ENCODE assay signal across 8 cellular contexts in genomic region chr21:17818158-17819113, GRCh38. TPM values are rescaled to one million over a fixed set of nuclear protein-coding genes. Genes with fewer than 3 reads are reported as not detected.
A peak's percentile ranks its signal among the peaks of the same experiment; 100 is the strongest.
DNase-seq lines count a peak whose midpoint lies in the region; ATAC-seq, FAIRE-seq and TF ChIP-seq lines count a peak whose summit lies in the region.

No MANE protein-coding gene starts in this region.

- H3K9me3 Mint-ChIP-seq in WTC11: no peaks in the 10 kb centered on the region

- peak overlapping the region; percentile 92 for H3K27ac Mint-ChIP-seq in WTC11

- H3K4me2 ChIP-seq in HepG2 (ENCODE audit: low read depth, low read length): peak overlapping the region; percentile 85

- no peaks in the 10 kb centered on the region for H4K20me1 ChIP-seq in HepG2 (ENCODE audit: insufficient read depth, low read length)

- H3K27me3 Mint-ChIP-seq in WTC11 (ENCODE audit: low read depth): no peaks in the 10 kb centered on the region

- in situ Hi-C loops in HepG2 (cut with HindIII; ENCODE audit: extremely low pct_ligation_motif_present, low pct_unique_long_range_greater_than_20kb): no loop called here

- peak overlapping the region; percentile 74 for H2AFZ ChIP-seq in HepG2 (ENCODE audit: low read length)

- peak overlapping the region; percentile 90 for H3K27ac ChIP-seq in HepG2 (ENCODE audit: extremely low read length, insufficient read depth, low read length)

- H3K9me3 ChIP-seq in HepG2 (ENCODE audit: low read length): no peaks in the 10 kb centered on the region

- peaks cover 27% of the 10 kb centered on the region for H3K36me3 Mint-ChIP-seq in WTC11

- no peak for TF ChIP-seq POLR2A in HepG2 (IDR thresholded peaks at IDR 0.05; ENCODE audit: insufficient read depth in 1 of 2, low read depth in 2 of 2, low read length in 2 of 2)

- POLR2A ChIA-PET in WTC11 (lab: Charles Lee): interaction anchor here (1.0 kb wide), 1 partner anchor 11 kb away, joined by 3 read pairs; no protein-coding TSS in a partner anchor
- POLR2A ChIA-PET in HepG2 (lab: Yijun Ruan, JAX): interaction anchor here (1.1 kb wide), 1 partner anchor 20 kb away, joined by 3 read pairs; no protein-coding TSS in a partner anchor

- FAIRE-seq in HepG2 (lab: Jason Lieb, UNC): no peak

- DNase-seq in EH (ENCODE audit: low read depth): peak; percentile 41
- DNase-seq in Kasumi-1 (lab: John Stamatoyannopoulos, UW): peak; percentile 16 to 43
- peak; percentile 53 for DNase-seq in WTC11 (ENCODE audit: low spot score)
- peak; percentile 32 for DNase-seq in cerebellar cortex (ENCODE audit: low spot score)
- peak; percentile 9 for DNase-seq in HepG2 (ENCODE audit: low spot score)
- peak; percentile 25 to 26 for DNase-seq in stimulated activated CD4-positive, alpha-beta T cell treated with anti-CD3 and anti-CD28 coated beads, Interleukin-2, amount 100 ng/mL, for 48 hours
- DNase-seq in NCI-H2029 (lab: John Stamatoyannopoulos, UW): no peak

- TF ChIP-seq EP300 in HepG2 (IDR thresholded peaks at IDR 0.05; ENCODE audit: low read depth in 2 of 2, low read length in 2 of 2) (no peak), HepG2 (CRISPR knock-in tag; IDR thresholded peaks at IDR 0.05; ENCODE audit: borderline replicate concordance) (no peak)

- peaks cover 37% of the 10 kb centered on the region for H3K4me1 Mint-ChIP-seq in WTC11

- H3K27me3 ChIP-seq in HepG2 (ENCODE audit: control insufficient read depth in 1 of 2, insufficient read depth in 2 of 2, low read length in 2 of 2): no peaks in the 10 kb centered on the region; a peak in 1 of 5 replicates

- no TSS peak for BruUV-seq in HepG2 (replicated peaks; lab: Mats Ljungman, UMichigan)

- no peaks in the 10 kb centered on the region for H3K79me2 ChIP-seq in HepG2 (ENCODE audit: insufficient read depth, low read length)

- no peaks in the 10 kb centered on the region; a peak in 2 of 5 replicates for H3K36me3 ChIP-seq in HepG2 (replicated peaks in 1 of 2; ENCODE audit: control insufficient read depth in 1 of 2, insufficient read depth in 2 of 2, low read length in 2 of 2)

- intact Hi-C loops in HepG2 (cut with micrococcal nuclease; ENCODE audit: unreplicated experiment): loop anchor here (2.0 to 10.0 kb wide), 3 partner anchors 24 to 204 kb away; partner anchors contain the start of gene BTG3

- CTCF ChIA-PET in WTC11 (lab: Charles Lee): interaction anchor here (1.2 to 1.5 kb wide), 2 partner anchors 83 to 108 kb away, joined by 4 to 5 read pairs; no protein-coding TSS in a partner anchor
- CTCF ChIA-PET in HepG2 (lab: Yijun Ruan, JAX; ENCODE audit: low intra/inter-chr PET ratio, low total read pairs): no interaction called here

- H3K4me3 Mint-ChIP-seq in WTC11: peak overlapping the region; percentile 89

- no peak for TF ChIP-seq CTCF in WTC11 (IDR thresholded peaks at IDR 0.05)
- TF ChIP-seq CTCF in HepG2 (CRISPR knock-in tag; IDR thresholded peaks at IDR 0.05): no peak

- WGBS in HepG2 (ENCODE audit: low lambda C conversion rate): 6% methylated on average over 7 of the region's 56 CpGs

- peak overlapping the region; percentile 89 to 96 (median 93) for H3K4me3 ChIP-seq in HepG2 (replicated peaks in 1 of 3; ENCODE audit: insufficient read depth in 1 of 3, low read depth in 2 of 3, low read length in 3 of 3)

- TF ChIP-seq RAD21 in HepG2 (CRISPR knock-in tag; IDR thresholded peaks at IDR 0.05): no peak

- H3K4me1 ChIP-seq in HepG2 (ENCODE audit: insufficient read depth, low read length): peaks cover 22% of the 10 kb centered on the region

- peak; percentile 12 for ATAC-seq in GM21786 (IDR thresholded peaks at IDR 0.05; ENCODE audit: unreplicated experiment)
- ATAC-seq in WTC11: peak; percentile 24
- ATAC-seq in HepG2: peak; percentile 75

- H3K9ac ChIP-seq in HepG2 (ENCODE audit: insufficient read depth, low read depth, low read length): peak overlapping the region; percentile 96

TF ChIP-seq in WTC11, 78 proteins besides CTCF, POLR2A, EP300 and RAD21 (continues in another document):
- TF ChIP-seq ETV6 (CRISPR knock-in tag; IDR thresholded peaks at IDR 0.05): peak; percentile 18
- no peak for TF ChIP-seq STAT6 (CRISPR knock-in tag; conservative IDR thresholded peaks at IDR 0.05; ENCODE audit: low read depth)
- no peak for TF ChIP-seq MLX (CRISPR knock-in tag; IDR thresholded peaks at IDR 0.05)
- TF ChIP-seq CBFB (CRISPR knock-in tag; IDR thresholded peaks at IDR 0.05; ENCODE audit: low read depth): no peak

TF ChIP-seq in HepG2, 621 proteins besides CTCF, POLR2A, EP300 and RAD21 (continues in another document):
- TF ChIP-seq ZNF710 (CRISPR knock-in tag; IDR thresholded peaks at IDR 0.05; ENCODE audit: borderline replicate concordance) (peak; percentile 11; the same call in 1 of the 2 replicates), ZIK1 (CRISPR knock-in tag; IDR thresholded peaks at IDR 0.05; ENCODE audit: borderline replicate concordance, low read depth) (0 out of 2 replicates have a peak, but pooled peaks have one; percentile 14), SRY (CRISPR knock-in tag; IDR thresholded peaks at IDR 0.05) (peak; percentile 64; the same call in 1 of the 2 replicates), HMGXB4 (CRISPR knock-in tag; IDR thresholded peaks at IDR 0.05; ENCODE audit: borderline replicate concordance in 1 of 2, low read depth in 1 of 2) (peak in 1 of 2 experiments; percentile 61; a peak in 1 of 4 replicates), ZNF276 (CRISPR knock-in tag; IDR thresholded peaks at IDR 0.05; ENCODE audit: low read depth) (peak; percentile 15; the same call in 1 of the 2 replicates), NAIF1 (CRISPR knock-in tag; IDR thresholded peaks at IDR 0.05; ENCODE audit: borderline replicate concordance) (0 out of 2 replicates have a peak, but pooled peaks have one; percentile 50)

RNA-seq across cellular contexts. Expression of gene C21orf91, which starts 0.7 kb away (rescaled TPM):
- total RNA-seq in WTC11 (2021): 27.3 to 30.5 TPM (median 27.8 TPM) in 3 replicates
- 7.8 and 13.0 TPM in 2 replicates for total RNA-seq in HepG2 (2016; rRNA removed; fragmentation: Illumina TruSeq; extraction: Trizol)
- 0.88 and 1.8 TPM in 2 replicates for total RNA-seq in HepG2 (2016; cell fraction: cytosol; rRNA removed; fragmentation: Illumina TruSeq; extraction: Trizol; ENCODE audit: low read depth)
- total RNA-seq in HepG2 (2016; cell fraction: insoluble cytoplasmic fraction; rRNA removed; fragmentation: Illumina TruSeq; extraction: Trizol): 8.5 and 12.7 TPM in 2 replicates
- 3.8 and 4.0 TPM in 2 replicates for total RNA-seq in HepG2 (2016; cell fraction: membrane; rRNA removed; fragmentation: Illumina TruSeq; extraction: Trizol)
- 9.4 and 11.1 TPM in 2 replicates for total RNA-seq in HepG2 (2016; cell fraction: nucleus; rRNA removed; fragmentation: Illumina TruSeq; extraction: Trizol)
- polyA plus RNA-seq in HepG2 (2011; rRNA removed): 2.1 and 2.9 TPM in 2 replicates
- 0.95 and 1.7 TPM in 2 replicates for polyA plus RNA-seq in HepG2 (2011; cell fraction: cytosol; rRNA removed)
- polyA plus RNA-seq in HepG2 (2011; cell fraction: nucleus; rRNA removed): 1.5 and 1.8 TPM in 2 replicates
- 3.5 and 4.4 TPM in 2 replicates for polyA plus RNA-seq in HepG2 (2012)
- polyA plus RNA-seq in HepG2 (2016; cell fraction: cytosol; fragmentation: Illumina TruSeq; extraction: Trizol; ENCODE audit: low read depth): 1.4 and 1.8 TPM in 2 replicates
- 9.9 and 10.0 TPM in 2 replicates for polyA plus RNA-seq in HepG2 (2016; cell fraction: insoluble cytoplasmic fraction; fragmentation: Illumina TruSeq; extraction: Trizol; ENCODE audit: low read depth)
- polyA plus RNA-seq in HepG2 (2016; cell fraction: membrane; fragmentation: Illumina TruSeq; extraction: Trizol; ENCODE audit: low read depth): 2.6 and 2.7 TPM in 2 replicates
- polyA plus RNA-seq in HepG2 (2016; cell fraction: nucleus; fragmentation: Illumina TruSeq; extraction: Trizol; ENCODE audit: insufficient read depth, low read depth): 5.0 and 6.2 TPM in 2 replicates
- polyA minus RNA-seq in HepG2 (2011; rRNA and poly(A)+ RNA removed; ENCODE audit: low replicate concordance): 1.9 and 7.3 TPM in 2 replicates
- 3.6 and 5.8 TPM in 2 replicates for polyA minus RNA-seq in HepG2 (2011; cell fraction: cytosol; rRNA and poly(A)+ RNA removed)
- 28.1 and 30.9 TPM in 2 replicates for polyA minus RNA-seq in HepG2 (2011; cell fraction: nucleus; rRNA and poly(A)+ RNA removed)

Comparison
In these comparisons a context has a peak if more than half of its experiments do, and no peak if none do; other contexts are left out.
1. ATAC-seq: peak in every context shown above with its lines; median percentile 75 in HepG2; 24 in WTC11; 12 in GM21786.